In genomic region chr4:39899291-39899690, GRCh38 we compare ENCODE assay signal across 32 cellular contexts.
"Had no signal": no experiment of that assay in that cellular context is flagged by ENCODE, and none has a peak within 500 bp of the region (broad histone marks: within the 10 kb centered on the region; RNA-seq: fewer than 3 reads in every experiment).

No MANE protein-coding gene starts in this region.

- H3K9me3 ChIP-seq: body of pancreas, esophagus muscularis mucosa, heart left ventricle, ovary, upper lobe of left lung had no signal

- DNase-seq: activated CD4-positive, alpha-beta memory T cell treated with anti-CD3 and anti-CD28 coated beads, Interleukin-2, amount 10 ng/mL, durations not matched to agents 7 days and 5 days; activated CD4-positive, alpha-beta T cell treated with anti-CD3 and anti-CD28 coated beads for 1 hour; activated CD4-positive, alpha-beta T cell treated with anti-CD3 and anti-CD28 coated beads, Interleukin-2, amount 10 ng/mL, durations not matched to agents 7 days and 5 days; activated gamma-delta T cell treated with Interleukin-2 at 50 U/mL for 16 hours; activated naive CD4-positive, alpha-beta T cell treated with anti-CD3 and anti-CD28 coated beads, Interleukin-2, amount 50 U/mL, for 16 hours; body of pancreas; cortex of kidney; foreskin keratinocyte; heart left ventricle; hypothalamus; immature natural killer cell; kidney; left colon; mammary epithelial cell; naive B cell; nephron progenitor cell; ovary; retina; stimulated activated CD4-positive, alpha-beta T cell treated with anti-CD3 and anti-CD28 coated beads, Interleukin-4, amount 100 ng/mL, for 24 hours; stimulated activated naive CD8-positive, alpha-beta T cell treated with anti-CD3 and anti-CD28 coated beads, Interleukin-15, amount 100 ng/mL, for 72 hours; substantia nigra; T-helper 17 cell; T1000; upper lobe of left lung; WERI-Rb-1 had no signal

- H3K9me3 Mint-ChIP-seq: activated CD4-positive, alpha-beta memory T cell treated with anti-CD3 and anti-CD28 coated beads, Interleukin-2, amount 10 ng/mL, durations not matched to agents 7 days and 5 days; activated CD4-positive, alpha-beta T cell treated with anti-CD3 and anti-CD28 coated beads, Interleukin-2, amount 10 ng/mL, durations not matched to agents 7 days and 5 days; immature natural killer cell; mesothelial cell of epicardium; naive B cell; nephron progenitor cell; stimulated activated memory B cell treated with anti-CD40 and anti-IgM and Interleukin-4, amounts not matched to agents 10 μg/mL and 1 μg/mL and 100 μg/mL, for 72 hours; stimulated activated naive CD8-positive, alpha-beta T cell treated with anti-CD3 and anti-CD28 coated beads, Interleukin-15, amount 100 ng/mL, for 72 hours had no signal

- H3K27me3 Mint-ChIP-seq: activated CD4-positive, alpha-beta memory T cell treated with anti-CD3 and anti-CD28 coated beads, Interleukin-2, amount 10 ng/mL, durations not matched to agents 7 days and 5 days; activated CD4-positive, alpha-beta T cell treated with anti-CD3 and anti-CD28 coated beads, Interleukin-2, amount 10 ng/mL, durations not matched to agents 7 days and 5 days; naive B cell; progenitor cell of endocrine pancreas; stimulated activated memory B cell treated with anti-CD40 and anti-IgM and Interleukin-4, amounts not matched to agents 10 μg/mL and 1 μg/mL and 100 μg/mL, for 72 hours; stimulated activated naive CD8-positive, alpha-beta T cell treated with anti-CD3 and anti-CD28 coated beads, Interleukin-15, amount 100 ng/mL, for 72 hours; T-helper 17 cell had no signal

- H3K27ac ChIP-seq: body of pancreas, cardiac muscle cell, esophagus muscularis mucosa, foreskin keratinocyte, heart left ventricle, ovary, skin epidermis, upper lobe of left lung, WERI-Rb-1 had no signal

- H3K4me3 ChIP-seq: body of pancreas, cardiac muscle cell, esophagus muscularis mucosa, heart left ventricle, ovary, skin epidermis, upper lobe of left lung had no signal

- H3K36me3 ChIP-seq: ovary had no signal

- H3K27me3 ChIP-seq: body of pancreas, cardiac muscle cell, esophagus muscularis mucosa, foreskin keratinocyte, heart left ventricle, ovary, upper lobe of left lung had no signal

- H3K4me3 Mint-ChIP-seq: activated CD4-positive, alpha-beta memory T cell treated with anti-CD3 and anti-CD28 coated beads, Interleukin-2, amount 10 ng/mL, durations not matched to agents 7 days and 5 days; activated CD4-positive, alpha-beta T cell treated with anti-CD3 and anti-CD28 coated beads, Interleukin-2, amount 10 ng/mL, durations not matched to agents 7 days and 5 days; immature natural killer cell; mesothelial cell of epicardium; naive B cell; nephron progenitor cell; stimulated activated memory B cell treated with anti-CD40 and anti-IgM and Interleukin-4, amounts not matched to agents 10 μg/mL and 1 μg/mL and 100 μg/mL, for 72 hours; stimulated activated naive CD8-positive, alpha-beta T cell treated with anti-CD3 and anti-CD28 coated beads, Interleukin-15, amount 100 ng/mL, for 72 hours; T-helper 17 cell had no signal

- FAIRE-seq: kidney had no signal

- H3K4me1 ChIP-seq: body of pancreas, esophagus muscularis mucosa, foreskin keratinocyte, heart left ventricle, upper lobe of left lung had no signal

- ATAC-seq: body of pancreas; foreskin keratinocyte; heart left ventricle; left colon; sciatic nerve; stimulated activated memory B cell treated with anti-CD40 and anti-IgM and Interleukin-4, amounts not matched to agents 10 μg/mL and 1 μg/mL and 100 μg/mL, for 72 hours; stimulated activated naive CD8-positive, alpha-beta T cell treated with anti-CD3 and anti-CD28 coated beads, Interleukin-15, amount 100 ng/mL, for 72 hours; T-helper 17 cell had no signal

- H3K4me1 Mint-ChIP-seq: activated CD4-positive, alpha-beta T cell treated with anti-CD3 and anti-CD28 coated beads, Interleukin-2, amount 10 ng/mL, durations not matched to agents 7 days and 5 days; immature natural killer cell; mesothelial cell of epicardium; nephron progenitor cell; stimulated activated naive CD8-positive, alpha-beta T cell treated with anti-CD3 and anti-CD28 coated beads, Interleukin-15, amount 100 ng/mL, for 72 hours had no signal

- H3K27ac Mint-ChIP-seq: activated CD4-positive, alpha-beta memory T cell treated with anti-CD3 and anti-CD28 coated beads, Interleukin-2, amount 10 ng/mL, durations not matched to agents 7 days and 5 days; mesothelial cell of epicardium; stimulated activated memory B cell treated with anti-CD40 and anti-IgM and Interleukin-4, amounts not matched to agents 10 μg/mL and 1 μg/mL and 100 μg/mL, for 72 hours; stimulated activated naive CD8-positive, alpha-beta T cell treated with anti-CD3 and anti-CD28 coated beads, Interleukin-15, amount 100 ng/mL, for 72 hours; T-helper 17 cell had no signal
